39 cellular contexts compared by ENCODE assay signal in genomic region chr10:100115011-100115770, GRCh38. TPM values are rescaled to one million over a fixed set of nuclear protein-coding genes. Genes with fewer than 3 reads are reported as not detected.
DNase-seq lines count a peak whose midpoint lies in the region; ATAC-seq and TF ChIP-seq lines count a peak whose summit lies in the region.
"Had no signal": no experiment of that assay in that cellular context is flagged by ENCODE, and none has a peak within 500 bp of the region (broad histone marks: within the 10 kb centered on the region; RNA-seq: fewer than 3 reads in every experiment).

No MANE protein-coding gene starts in this region.

- H3K27me3 ChIP-seq in foreskin keratinocyte, result peaks cover 27% of the 10 kb centered on the region
- H3K27me3 ChIP-seq in tibial artery, result peaks cover 0 to 28% of the 10 kb centered on the region in 2 donors
- H3K27me3 ChIP-seq: BE2C, colonic mucosa, vagina had no signal

- H3K27ac ChIP-seq in foreskin keratinocyte (no peak overlapping the region), tibial artery (no peak overlapping the region)
- H3K27ac ChIP-seq: colonic mucosa, epithelial cell of prostate, spleen, vagina had no signal

- intact Hi-C loops in tibial artery (cut with DNase I; ENCODE audit: low total_unique reads), result no loop called here

- H3K4me3 Mint-ChIP-seq in HFFc6 (peak overlapping the region; percentile 54; the same call in 1 of the 2 replicates), immature natural killer cell (no peak overlapping the region)
- no peak overlapping the region for H3K4me3 Mint-ChIP-seq in natural killer cell treated with Interleukin-12 subunit alpha and Interleukin-12 subunit beta and Interleukin-15 and Interleukin-18, amount 100 ng/mL, for 72 hours
- H3K4me3 Mint-ChIP-seq: activated CD4-positive, alpha-beta memory T cell treated with anti-CD3 and anti-CD28 coated beads, Interleukin-2, amount 10 ng/mL, durations not matched to agents 7 days and 5 days; activated T-helper 17 cell treated with anti-CD3 and anti-CD28 coated beads, Interleukin-2, amount 50 U/mL, for 72 hours; CD8-positive, alpha-beta T cell; H9; nephron; stimulated activated naive CD8-positive, alpha-beta T cell treated with anti-CD3 and anti-CD28 coated beads, Interleukin-15, Interleukin-2, amounts not matched to agents 100 ng/mL and 50 ng/mL, for 24 hours had no signal

- H3K36me3 Mint-ChIP-seq in HFFc6 (ENCODE audit: low read depth) (0 out of 2 replicates have a peak, but pooled peaks cover 4% of the 10 kb centered on the region), immature natural killer cell (no peaks in the 10 kb centered on the region)
- H3K36me3 Mint-ChIP-seq in natural killer cell treated with Interleukin-12 subunit alpha and Interleukin-12 subunit beta and Interleukin-15 and Interleukin-18, amount 100 ng/mL, for 72 hours, result no peaks in the 10 kb centered on the region
- H3K36me3 Mint-ChIP-seq: CD8-positive, alpha-beta T cell had no signal

- H3K27me3 Mint-ChIP-seq in HFFc6 (ENCODE audit: insufficient read depth) (peaks cover 27% of the 10 kb centered on the region), immature natural killer cell (ENCODE audit: low read depth in 3 of 3) (peaks cover 0 to 6% (median 3%) of the 10 kb centered on the region in 3 donors)
- H3K27me3 Mint-ChIP-seq in natural killer cell treated with Interleukin-12 subunit alpha and Interleukin-12 subunit beta and Interleukin-15 and Interleukin-18, amount 100 ng/mL, for 72 hours, result peaks cover 20 to 34% of the 10 kb centered on the region in 2 donors

- no peaks in the 10 kb centered on the region for H3K4me1 ChIP-seq in foreskin keratinocyte
- no peaks in the 10 kb centered on the region for H3K4me1 ChIP-seq in tibial artery
- H3K4me1 ChIP-seq: BE2C, colonic mucosa, vagina had no signal

- DNase-seq in EH (ENCODE audit: low read depth) (peak; percentile 3), HFFc6 (no peak), foreskin keratinocyte (no peak), retina (peak; percentile 54), tibial artery (no peak), immature natural killer cell (no peak), NCI-H1436 treated with DMSO at 0.1 percent for 48 hours (lab: John Stamatoyannopoulos, UW) (no peak)
- DNase-seq in natural killer cell treated with Interleukin-12 subunit alpha and Interleukin-12 subunit beta and Interleukin-15 and Interleukin-18, amount 100 ng/mL, for 72 hours (ENCODE audit: low spot score), result no peak
- DNase-seq: ACHN; activated CD4-positive, alpha-beta memory T cell treated with anti-CD3 and anti-CD28 coated beads, Interleukin-2, amount 10 ng/mL, durations not matched to agents 7 days and 5 days; activated CD4-positive, alpha-beta T cell treated with anti-CD3 and anti-CD28 coated beads for 1 hour; activated CD8-positive, alpha-beta memory T cell treated with anti-CD3 and anti-CD28 coated beads, Interleukin-2, amount 50 U/mL, for 48 hours; activated naive CD4-positive, alpha-beta T cell treated with anti-CD3 and anti-CD28 coated beads, Interleukin-2, amount 50 U/mL, for 16 hours; BE2C; CD8-positive, alpha-beta T cell; colonic mucosa; effector memory CD4-positive, alpha-beta T cell; H9; kidney glomerular epithelial cell; mucosa of descending colon; NCI-H1694 treated with DMSO at 0.1 percent for 48 hours; NCI-H446 treated with DMSO at 0.1 percent for 48 hours; NCI-H774; SHP77; spleen; stimulated activated CD4-positive, alpha-beta T cell treated with anti-CD3 and anti-CD28 coated beads, Interleukin-2, amount 100 ng/mL, for 24 hours; stimulated activated CD8-positive, alpha-beta memory T cell treated with anti-CD3 and anti-CD28 coated beads, Interleukin-4, amount 100 ng/mL, for 48 hours had no signal

- ATAC-seq in foreskin keratinocyte, result peak; percentile 23
- ATAC-seq in natural killer cell treated with Interleukin-12 subunit alpha and Interleukin-12 subunit beta and Interleukin-15 and Interleukin-18, amount 100 ng/mL, for 72 hours, result no peak
- ATAC-seq: activated T-helper 17 cell treated with anti-CD3 and anti-CD28 coated beads, Interleukin-2, amount 50 U/mL, for 72 hours; CD8-positive, alpha-beta T cell; mucosa of descending colon; Panc1 had no signal

- TF ChIP-seq CTCF in HFFc6 (IDR thresholded peaks at IDR 0.05) (no peak), foreskin keratinocyte (conservative IDR thresholded peaks at IDR 0.05) (no peak), tibial artery (IDR thresholded peaks at IDR 0.05) (no peak)

- H3K4me3 ChIP-seq in tibial artery, result no peak overlapping the region
- H3K4me3 ChIP-seq: colonic mucosa, lung, mucosa of descending colon, spleen, vagina had no signal

- H3K36me3 ChIP-seq in tibial artery, result no peaks in the 10 kb centered on the region
- H3K36me3 ChIP-seq: BE2C, colonic mucosa, spleen, vagina had no signal

- H3K9me3 ChIP-seq in tibial artery, result no peaks in the 10 kb centered on the region
- H3K9me3 ChIP-seq: BE2C, colonic mucosa, mucosa of descending colon, spleen, vagina had no signal

- H3K9me3 Mint-ChIP-seq in HFFc6 (no peaks in the 10 kb centered on the region), immature natural killer cell (peaks cover 0 to 1% (median 0%) of the 10 kb centered on the region in 6 donors)
- H3K9me3 Mint-ChIP-seq in natural killer cell treated with Interleukin-12 subunit alpha and Interleukin-12 subunit beta and Interleukin-15 and Interleukin-18, amount 100 ng/mL, for 72 hours, result no peaks in the 10 kb centered on the region
- H3K9me3 Mint-ChIP-seq: activated CD4-positive, alpha-beta memory T cell treated with anti-CD3 and anti-CD28 coated beads, Interleukin-2, amount 10 ng/mL, durations not matched to agents 7 days and 5 days; activated T-helper 17 cell treated with anti-CD3 and anti-CD28 coated beads, Interleukin-2, amount 50 U/mL, for 72 hours; CD8-positive, alpha-beta T cell; H9; IgD-negative memory B cell; nephron; stimulated activated naive CD8-positive, alpha-beta T cell treated with anti-CD3 and anti-CD28 coated beads, Interleukin-15, Interleukin-2, amounts not matched to agents 100 ng/mL and 50 ng/mL, for 24 hours had no signal

- H3K27ac Mint-ChIP-seq in HFFc6 (no peak overlapping the region), immature natural killer cell (no peak overlapping the region)
- no peak overlapping the region for H3K27ac Mint-ChIP-seq in natural killer cell treated with Interleukin-12 subunit alpha and Interleukin-12 subunit beta and Interleukin-15 and Interleukin-18, amount 100 ng/mL, for 72 hours
- H3K27ac Mint-ChIP-seq: activated CD4-positive, alpha-beta memory T cell treated with anti-CD3 and anti-CD28 coated beads, Interleukin-2, amount 10 ng/mL, durations not matched to agents 7 days and 5 days; activated T-helper 17 cell treated with anti-CD3 and anti-CD28 coated beads, Interleukin-2, amount 50 U/mL, for 72 hours; CD8-positive, alpha-beta T cell; IgD-negative memory B cell; nephron; stimulated activated naive CD8-positive, alpha-beta T cell treated with anti-CD3 and anti-CD28 coated beads, Interleukin-15, Interleukin-2, amounts not matched to agents 100 ng/mL and 50 ng/mL, for 24 hours had no signal

- H3K4me1 Mint-ChIP-seq in HFFc6 (ENCODE audit: low read depth), result peaks cover 12% of the 10 kb centered on the region; the same call in 1 of the 2 replicates
- no peaks in the 10 kb centered on the region for H3K4me1 Mint-ChIP-seq in natural killer cell treated with Interleukin-12 subunit alpha and Interleukin-12 subunit beta and Interleukin-15 and Interleukin-18, amount 100 ng/mL, for 72 hours (ENCODE audit: low read depth in 2 of 2)
- H3K4me1 Mint-ChIP-seq in immature natural killer cell, result no peaks in the 10 kb centered on the region
- H3K4me1 Mint-ChIP-seq: activated T-helper 17 cell treated with anti-CD3 and anti-CD28 coated beads, Interleukin-2, amount 50 U/mL, for 72 hours had no signal

RNA-seq across cellular contexts. Expression of gene CPN1, which starts 33.5 kb away (rescaled TPM):
- not detected for total RNA-seq in HFFc6 (2021; fragmentation: NEBNext Ultra II Directional; extraction: Animal tissue kit (Norgen Biotek cat#: 25700))
- not detected in 2 replicates for total RNA-seq in foreskin keratinocyte
- not detected in 2 replicates for polyA plus RNA-seq in foreskin keratinocyte
- not detected for total RNA-seq in natural killer cell treated with Interleukin-12 subunit alpha and Interleukin-12 subunit beta and Interleukin-15 and Interleukin-18, amount 100 ng/mL, for 72 hours
- not detected for polyA plus RNA-seq in immature natural killer cell
- total RNA-seq: activated CD4-positive, alpha-beta memory T cell treated with anti-CD3 and anti-CD28 coated beads, Interleukin-2, amount 10 ng/mL, durations not matched to agents 7 days and 5 days; activated T-helper 17 cell treated with anti-CD3 and anti-CD28 coated beads, Interleukin-2, amount 50 U/mL, for 72 hours; bronchial epithelial cell; CD8-positive, alpha-beta T cell; colonic mucosa; Daoy; H9; lung; osteoblast; spleen; T-helper 2 cell treated with Interferon-gamma antibody and Interleukin-4, amounts not matched to agents 100 ng/mL and 5 ng/mL, for 36 hours; vagina had no signal
- polyA plus RNA-seq: IgD-negative memory B cell, lung, spleen had no signal

Comparison
In these comparisons a context has a peak if more than half of its experiments do, and no peak if none do; other contexts are left out.
1. DNase-seq: peak in EH (single experiment) and retina (single experiment); none in HFFc6 (single experiment), foreskin keratinocyte (0 of 2), tibial artery (0 of 2), natural killer cell treated with Interleukin-12 subunit alpha and Interleukin-12 subunit beta and Interleukin-15 and Interleukin-18, amount 100 ng/mL, for 72 hours (single experiment), immature natural killer cell (0 of 3) and NCI-H1436 treated with DMSO at 0.1 percent for 48 hours (single experiment).